Comparison of ENCODE assay signal across 15 cellular contexts in genomic region chr9:111407813-111408212, GRCh38.
DNase-seq lines count a peak whose midpoint lies in the region; ATAC-seq and TF ChIP-seq lines count a peak whose summit lies in the region.
"Had no signal": no experiment of that assay in that cellular context is flagged by ENCODE, and none has a peak within 500 bp of the region (broad histone marks: within the 10 kb centered on the region; RNA-seq: fewer than 3 reads in every experiment).

No MANE protein-coding gene starts in this region.

- peaks cover 19% of the 10 kb centered on the region; the same call in 1 of the 2 replicates for H3K9me3 ChIP-seq in HUES64 (ENCODE audit: insufficient read depth, low read depth, low read length)
- peaks cover 0 to 7% (median 0%) of the 10 kb centered on the region in 3 donors for H3K9me3 ChIP-seq in adrenal gland (replicated peaks in 1 of 3)

- TF ChIP-seq CTCF in adrenal gland (IDR thresholded peaks at IDR 0.05): no peak

- no peaks in the 10 kb centered on the region for H3K27me3 ChIP-seq in HUES64 (ENCODE audit: insufficient read depth, low read length)
- H3K27me3 ChIP-seq in adrenal gland: no peaks in the 10 kb centered on the region

- 85% methylated on average over 3 of the region's 3 CpGs for WGBS in HUES64
- 88 to 100% (median 93%) methylated on average over 3 of the region's 3 CpGs for WGBS in adrenal gland, 4 donors

- no peak for TF ChIP-seq POLR2A in adrenal gland (IDR thresholded peaks at IDR 0.05)

- DNase-seq in caudate nucleus (lab: John Stamatoyannopoulos, UW) (peak in 2 of 61 donors; percentile 18 to 22), inferior parietal cortex (ENCODE audit: extremely low spot score) (peak; percentile 9), NCI-H748 treated with DMSO at 0.1 percent for 48 hours (lab: John Stamatoyannopoulos, UW) (no peak), Right ventricle myocardium inferior (ENCODE audit: missing footprints) (no peak), adrenal gland (no peak)
- DNase-seq: CD8-positive, alpha-beta T cell; COR-L47; DMS153; DMS79 treated with DMSO at 0.1 percent for 48 hours; EL; IMR-90 had no signal

- no peak overlapping the region for H3K9ac ChIP-seq in HUES64 (ENCODE audit: low read depth, low read length)

- H3K4me1 ChIP-seq in HUES64 (ENCODE audit: insufficient read depth, low read length) (peaks cover 10% of the 10 kb centered on the region; the same call in 1 of the 2 replicates), adrenal gland (replicated peaks in 1 of 2) (no peaks in the 10 kb centered on the region)
- H3K4me1 ChIP-seq: A549 had no signal

- no peak for ATAC-seq in Right ventricle myocardium inferior
- ATAC-seq: CD8-positive, alpha-beta T cell; HCT116 had no signal

- peak overlapping the region; percentile 3; the same call in 1 of the 2 replicates for H3K27ac ChIP-seq in HUES64 (ENCODE audit: low read depth, low read length)
- H3K27ac ChIP-seq in caudate nucleus (ENCODE audit: low read depth, low read length): peak overlapping the region; percentile 48
- no peak overlapping the region for H3K27ac ChIP-seq in adrenal gland
- H3K27ac ChIP-seq: A549, HL-60 had no signal

- intact Hi-C loops in Right ventricle myocardium inferior (cut with DNase I): no loop called here
- intact Hi-C loops in adrenal gland (cut with DNase I): no loop called here

- H3K36me3 ChIP-seq in HUES64 (ENCODE audit: insufficient read depth, low read length): peaks cover 97% of the 10 kb centered on the region
- H3K36me3 ChIP-seq in adrenal gland (replicated peaks in 1 of 2): peaks cover 0 to 64% of the 10 kb centered on the region in 2 donors

- H3K4me3 ChIP-seq in HUES64 (ENCODE audit: low read length): no peak overlapping the region
- H3K4me3 ChIP-seq in adrenal gland: no peak overlapping the region
- H3K4me3 ChIP-seq: A549 had no signal

Comparison
In these comparisons a context has a peak if more than half of its experiments do, and no peak if none do; other contexts are left out.
1. H3K27ac ChIP-seq: peak in HUES64 (single experiment) and caudate nucleus (single experiment); none in adrenal gland (0 of 5).